11 cellular contexts compared by ENCODE assay signal in the genomic region with DNA sequence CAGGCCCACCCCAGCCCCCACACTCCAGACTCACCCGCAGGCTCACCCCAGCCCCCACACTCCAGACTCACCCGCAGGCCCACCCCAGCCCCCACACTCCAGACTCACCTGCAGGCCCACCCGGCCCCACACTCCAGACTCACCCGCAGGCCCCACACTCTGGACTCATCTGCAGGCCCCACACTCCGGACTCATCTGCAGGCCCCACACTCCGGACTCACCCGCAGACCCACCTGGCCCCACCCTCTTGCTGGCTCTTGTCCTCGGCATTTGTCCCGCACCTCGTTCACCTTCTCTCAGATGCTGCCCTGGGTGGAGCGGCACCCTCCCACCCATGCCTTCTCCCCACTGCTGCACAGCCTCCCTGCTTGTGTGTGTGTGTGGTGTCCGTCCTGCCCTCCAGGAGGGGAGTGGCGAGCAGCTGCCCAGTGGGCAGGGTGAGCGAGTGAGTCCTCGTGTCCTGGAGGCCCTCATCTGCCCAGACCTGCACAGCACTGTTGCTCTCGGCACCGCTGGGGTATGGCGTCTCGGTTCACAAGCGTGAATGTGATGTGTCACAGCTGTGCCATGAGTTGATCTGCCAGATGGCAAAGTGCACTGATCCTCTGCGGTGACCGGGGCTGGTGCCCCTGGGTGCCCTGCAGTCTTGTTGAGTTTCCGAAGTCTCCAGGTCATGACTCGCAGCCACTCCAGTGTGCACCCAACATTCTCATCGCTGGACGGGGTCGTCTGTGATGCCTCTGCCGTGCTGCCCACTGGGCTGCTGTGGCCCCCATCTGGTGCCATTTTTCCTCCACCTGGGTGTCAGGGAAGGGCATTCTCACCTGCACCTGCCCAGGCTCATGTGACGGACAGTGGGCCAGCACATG.
"Had no signal": no experiment of that assay in that cellular context is flagged by ENCODE, and none has a peak within 500 bp of the region (broad histone marks: within the 10 kb centered on the region; RNA-seq: fewer than 3 reads in every experiment).

No MANE protein-coding gene starts in this region.

- DNase-seq: activated CD4-positive, alpha-beta T cell treated with anti-CD3 and anti-CD28 coated beads, Interleukin-2, amount 50 U/mL, for 4 hours; activated naive CD8-positive, alpha-beta T cell treated with anti-CD3 and anti-CD28 coated beads, Interleukin-2, amount 10 ng/mL, durations not matched to agents 7 days and 5 days; activated T-cell treated with anti-CD3 and anti-CD28 coated beads for 4 hours; gastrocnemius medialis; kidney glomerular epithelial cell; occipital lobe; stimulated activated CD4-positive, alpha-beta T cell treated with anti-CD3 and anti-CD28 coated beads, Interleukin-2, amount 100 ng/mL, for 24 hours; transverse colon had no signal

- H3K4me3 ChIP-seq: coronary artery, gastrocnemius medialis, lung, suprapubic skin, transverse colon had no signal

- ATAC-seq: gastrocnemius medialis had no signal

- H3K9me3 ChIP-seq: gastrocnemius medialis, suprapubic skin, transverse colon had no signal

- H3K27ac ChIP-seq: coronary artery, gastrocnemius medialis, suprapubic skin, transverse colon had no signal

- H3K4me1 ChIP-seq: suprapubic skin, transverse colon had no signal

- H3K27me3 ChIP-seq: gastrocnemius medialis, suprapubic skin, transverse colon had no signal
